Comparison of ENCODE assay signal across 2 cellular contexts in the genomic region with DNA sequence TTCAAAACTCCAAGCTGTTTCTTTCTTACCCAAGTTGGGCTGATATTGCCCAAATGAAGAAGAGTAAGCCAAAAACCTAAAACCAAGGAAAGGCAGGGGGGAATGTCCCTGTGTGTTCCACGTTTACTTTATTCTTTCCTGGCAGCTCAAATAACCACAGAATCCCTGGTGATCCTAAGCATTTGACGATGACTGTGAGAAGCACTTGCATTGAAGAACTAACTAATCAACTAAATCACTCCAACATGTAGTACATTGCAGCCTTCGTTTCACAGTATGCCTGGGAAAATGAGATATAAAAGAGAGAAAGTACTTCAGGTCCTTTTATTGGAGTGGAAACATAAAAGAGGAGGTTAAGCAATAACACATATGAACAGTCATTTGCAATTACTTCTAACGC.
TF ChIP-seq lines count a peak whose summit lies in the region.

No MANE protein-coding gene starts in this region.

TF ChIP-seq in A549, 52 proteins besides CTCF, POLR2A, EP300 and RAD21 (continued from another document):
- TF ChIP-seq, protein P1, sequence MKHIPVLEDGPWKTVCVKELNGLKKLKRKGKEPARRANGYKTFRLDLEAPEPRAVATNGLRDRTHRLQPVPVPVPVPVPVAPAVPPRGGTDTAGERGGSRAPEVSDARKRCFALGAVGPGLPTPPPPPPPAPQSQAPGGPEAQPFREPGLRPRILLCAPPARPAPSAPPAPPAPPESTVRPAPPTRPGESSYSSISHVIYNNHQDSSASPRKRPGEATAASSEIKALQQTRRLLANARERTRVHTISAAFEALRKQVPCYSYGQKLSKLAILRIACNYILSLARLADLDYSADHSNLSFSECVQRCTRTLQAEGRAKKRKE (CRISPR knock-in tag; IDR thresholded peaks at IDR 0.05; ENCODE audit: low read depth): no peak
- TF ChIP-seq SREBF2 (IDR thresholded peaks at IDR 0.05): no peak

TF ChIP-seq in GM23338, 12 proteins besides CTCF, POLR2A, EP300 and RAD21 (continued from another document):
- no peak for TF ChIP-seq ZNF462 (CRISPR knock-in tag; IDR thresholded peaks at IDR 0.05)
